In genomic region chr12:132976870-132977269, GRCh38 we compare ENCODE assay signal across 8 cellular contexts. TPM values are rescaled to one million over a fixed set of nuclear protein-coding genes. Genes with fewer than 3 reads are reported as not detected.
DNase-seq lines count a peak whose midpoint lies in the region; ATAC-seq and TF ChIP-seq lines count a peak whose summit lies in the region.
"Not testable (repeated sequence)": the region's sequence is repeated elsewhere in the genome, so short reads cannot be mapped to it uniquely, and the experiment has no call there.

No MANE protein-coding gene starts in this region.

- not testable (repeated sequence) for BruUV-seq in OCI-LY7 (replicated peaks; lab: Mats Ljungman, UMichigan)

- H3K79me2 ChIP-seq in DND-41 (ENCODE audit: insufficient read depth, low read length); OCI-LY7 (ENCODE audit: insufficient read depth, low read depth, low read length); neural progenitor cell (ENCODE audit: low read depth): not testable (repeated sequence)

- not testable (repeated sequence) for ATAC-seq in DND-41 (ENCODE audit: insufficient read depth, low read depth); Right ventricle myocardium superior (ENCODE audit: poor library complexity)

- H3K9me3 ChIP-seq in DND-41 (ENCODE audit: insufficient read depth, low read length, severe bottlenecking) (peaks cover 12% of the 10 kb centered on the region), neural progenitor cell (ENCODE audit: low read depth) (peaks cover 27% of the 10 kb centered on the region)
- H3K9me3 ChIP-seq in OCI-LY7 (ENCODE audit: low read length) = not testable (repeated sequence)

- H3K27ac Mint-ChIP-seq in neural progenitor cell, type B pancreatic cell: not testable (repeated sequence)

- POLR2A ChIA-PET in OCI-LY7 (lab: Charles Lee) = not testable (repeated sequence)

- H3K4me3 Mint-ChIP-seq in neural progenitor cell, type B pancreatic cell: not testable (repeated sequence)

- not testable (repeated sequence) for H3K27me3 ChIP-seq in DND-41 (ENCODE audit: insufficient read depth, low read length, poor library complexity); brain microvascular endothelial cell (replicated peaks); neural progenitor cell

- H3K9ac ChIP-seq in DND-41 (ENCODE audit: low read depth, low read length); neural progenitor cell: not testable (repeated sequence)

- peak; percentile 10 for TF ChIP-seq CTCF in DND-41 (IDR thresholded peaks at IDR 0.05; ENCODE audit: borderline replicate concordance, extremely low read depth, low read length, poor library complexity, severe bottlenecking)
- TF ChIP-seq CTCF in OCI-LY7 (conservative IDR thresholded peaks at IDR 0.05; ENCODE audit: low read length) = peak; percentile 46; the same call in 1 of the 2 replicates
- TF ChIP-seq CTCF in brain microvascular endothelial cell (IDR thresholded peaks at IDR 0.05; ENCODE audit: low read depth, low read length, missing control alignments) = peak; percentile 51
- peak; percentile 38 for TF ChIP-seq CTCF in neural progenitor cell (IDR thresholded peaks at IDR 0.05)
- TF ChIP-seq CTCF in type B pancreatic cell (conservative IDR thresholded peaks at IDR 0.05) = peak; percentile 44

- H3K27ac ChIP-seq in DND-41 (ENCODE audit: low read length); OCI-LY7 (ENCODE audit: low read depth, low read length, poor library complexity, severe bottlenecking); brain microvascular endothelial cell; neural progenitor cell: not testable (repeated sequence)

- H2AFZ ChIP-seq in DND-41 (ENCODE audit: low read depth, low read length); OCI-LY7 (ENCODE audit: low read length); neural progenitor cell (replicated peaks): not testable (repeated sequence)

- H3K36me3 ChIP-seq in DND-41 (ENCODE audit: insufficient read depth, low read length); OCI-LY7 (ENCODE audit: insufficient read depth, low read length); brain microvascular endothelial cell (replicated peaks); neural progenitor cell: not testable (repeated sequence)

- H3K9me3 Mint-ChIP-seq in neural progenitor cell = peaks cover 59% of the 10 kb centered on the region
- H3K9me3 Mint-ChIP-seq in type B pancreatic cell = peaks cover 15% of the 10 kb centered on the region

- not testable (repeated sequence) for H3K4me2 ChIP-seq in DND-41 (ENCODE audit: insufficient read depth, low read length); OCI-LY7 (ENCODE audit: low read length); neural progenitor cell

- H3K27me3 Mint-ChIP-seq in neural progenitor cell (ENCODE audit: insufficient read depth, low read depth); type B pancreatic cell: not testable (repeated sequence)

- not testable (repeated sequence) for DNase-seq in DND-41; OCI-LY7 (ENCODE audit: low spot score); brain microvascular endothelial cell; type B pancreatic cell (ENCODE audit: extremely low spot score, unreplicated experiment)
- DNase-seq in HT-29 (ENCODE audit: low spot score) = peak; percentile 13
- peak; percentile 69 for DNase-seq in activated CD8-positive, alpha-beta memory T cell treated with anti-CD3 and anti-CD28 coated beads, Interleukin-2, amount 50 U/mL, for 48 hours
- peak; percentile 61 for DNase-seq in Right ventricle myocardium superior
- peak; percentile 28 for DNase-seq in neural progenitor cell (ENCODE audit: low spot score)

- not testable (repeated sequence) for H3K9me2 ChIP-seq in OCI-LY7 (ENCODE audit: insufficient read depth, low read length)

- H3K4me3 ChIP-seq in DND-41 (ENCODE audit: low read depth in 1 of 2, low read length in 2 of 2); OCI-LY7 (ENCODE audit: low read depth, low read length, poor library complexity, severe bottlenecking); brain microvascular endothelial cell (ENCODE audit: low read depth, low read length); neural progenitor cell: not testable (repeated sequence)

- H4K20me1 ChIP-seq in DND-41 (ENCODE audit: insufficient read depth, low read length); OCI-LY7 (ENCODE audit: insufficient read depth, low read length); neural progenitor cell (ENCODE audit: low read depth): not testable (repeated sequence)

- not testable (repeated sequence) for H3K4me1 ChIP-seq in DND-41 (ENCODE audit: insufficient read depth, low read length); OCI-LY7 (ENCODE audit: insufficient read depth, low read length, poor library complexity, severe bottlenecking); neural progenitor cell

- in situ Hi-C loops in brain microvascular endothelial cell (cut with HindIII; ENCODE audit: low pct_ligation_motif_present, low sequenced_read_pairs) = not testable (repeated sequence)

- not testable (repeated sequence) for H3K36me3 Mint-ChIP-seq in neural progenitor cell, type B pancreatic cell

- not testable (repeated sequence) for H3K4me1 Mint-ChIP-seq in neural progenitor cell; type B pancreatic cell (ENCODE audit: unreplicated experiment)

- intact Hi-C loops in OCI-LY7 (cut with micrococcal nuclease; ENCODE audit: unreplicated experiment); Right ventricle myocardium superior (cut with DNase I): not testable (repeated sequence)

- CTCF ChIA-PET in OCI-LY7 (lab: Charles Lee; ENCODE audit: unreplicated experiment) = not testable (repeated sequence)

- not testable (repeated sequence) for H3F3A ChIP-seq in neural progenitor cell (ENCODE audit: low read depth)

RNA-seq across cellular contexts. Expression of gene ZNF26, which starts 9.3 kb away (rescaled TPM):
- 16.9 and 21.4 TPM in 2 replicates for total RNA-seq in HT-29 (2014; rRNA removed; shearing (Covaris generic))
- total RNA-seq in OCI-LY7 (2014; rRNA removed; shearing (Covaris generic)) = 12.5 and 15.7 TPM in 2 replicates
- 18.2 and 22.2 TPM in 2 replicates for total RNA-seq in OCI-LY7 (2022)
- 2.6 TPM for total RNA-seq in Right ventricle myocardium superior
- 13.6 and 20.5 TPM in 2 replicates for total RNA-seq in neural progenitor cell (ENCODE audit: low replicate concordance)
- 12.3 and 12.5 TPM in 2 replicates for total RNA-seq in type B pancreatic cell (ENCODE audit: low replicate concordance)

RNA-seq across cellular contexts. Expression of gene ZNF605, which starts 20.8 kb away (rescaled TPM):
- not detected in 2 replicates for total RNA-seq in HT-29 (2014; rRNA removed; shearing (Covaris generic))
- total RNA-seq in OCI-LY7 (2014; rRNA removed; shearing (Covaris generic)) = 6.6 and 7.1 TPM in 2 replicates
- total RNA-seq in OCI-LY7 (2022) = 13.9 and 16.3 TPM in 2 replicates
- total RNA-seq in Right ventricle myocardium superior = 11.1 TPM
- 19.2 and 28.8 TPM in 2 replicates for total RNA-seq in neural progenitor cell (ENCODE audit: low replicate concordance)
- total RNA-seq in type B pancreatic cell (ENCODE audit: low replicate concordance) = 18.3 and 20.6 TPM in 2 replicates
